ENCODE assay signal across 2 cellular contexts in the genomic region with DNA sequence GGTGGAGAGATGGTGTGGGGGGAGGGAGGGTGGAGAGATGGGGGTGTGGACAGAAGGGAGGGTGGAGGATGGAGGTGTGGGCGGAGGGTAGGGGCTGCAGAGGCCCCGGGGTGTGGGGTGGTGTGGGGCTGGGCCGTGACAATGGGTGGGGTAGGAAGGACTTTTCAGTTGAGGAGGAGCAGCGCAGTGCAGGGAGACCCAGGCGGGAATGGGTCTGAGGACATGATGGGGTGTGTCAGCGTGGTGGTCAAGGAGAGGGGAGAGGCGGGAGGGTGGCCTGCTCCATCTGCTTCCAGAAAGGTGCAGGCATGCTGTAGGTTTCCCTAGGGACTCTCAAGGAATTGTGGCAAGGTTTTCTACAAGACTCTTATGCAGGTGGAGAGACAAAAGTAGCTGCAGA.
TF ChIP-seq lines count a peak whose summit lies in the region.

No MANE protein-coding gene starts in this region.

TF ChIP-seq in HepG2, 621 proteins besides CTCF, POLR2A, EP300 and RAD21:
- TF ChIP-seq MIER3 (CRISPR knock-in tag; IDR thresholded peaks at IDR 0.05; ENCODE audit: borderline replicate concordance): no peak
- TF ChIP-seq THAP11 (CRISPR knock-in tag; IDR thresholded peaks at IDR 0.05): no peak
- no peak for TF ChIP-seq FOXA1 (IDR thresholded peaks at IDR 0.05)
- no peak for TF ChIP-seq FOXA1 (CRISPR knock-in tag; IDR thresholded peaks at IDR 0.05)
- TF ChIP-seq MTF1 (CRISPR knock-in tag; IDR thresholded peaks at IDR 0.05): no peak
- TF ChIP-seq BRD4 (CRISPR knock-in tag; IDR thresholded peaks at IDR 0.05): no peak
- no peak for TF ChIP-seq ZSCAN29 (CRISPR knock-in tag; conservative IDR thresholded peaks at IDR 0.05)
- no peak for TF ChIP-seq PTBP1 (IDR thresholded peaks at IDR 0.05; ENCODE audit: low read depth, low read length, poor library complexity, severe bottlenecking)
- no peak for TF ChIP-seq ZNF776 (CRISPR knock-in tag; IDR thresholded peaks at IDR 0.05)
- TF ChIP-seq, protein P1, sequence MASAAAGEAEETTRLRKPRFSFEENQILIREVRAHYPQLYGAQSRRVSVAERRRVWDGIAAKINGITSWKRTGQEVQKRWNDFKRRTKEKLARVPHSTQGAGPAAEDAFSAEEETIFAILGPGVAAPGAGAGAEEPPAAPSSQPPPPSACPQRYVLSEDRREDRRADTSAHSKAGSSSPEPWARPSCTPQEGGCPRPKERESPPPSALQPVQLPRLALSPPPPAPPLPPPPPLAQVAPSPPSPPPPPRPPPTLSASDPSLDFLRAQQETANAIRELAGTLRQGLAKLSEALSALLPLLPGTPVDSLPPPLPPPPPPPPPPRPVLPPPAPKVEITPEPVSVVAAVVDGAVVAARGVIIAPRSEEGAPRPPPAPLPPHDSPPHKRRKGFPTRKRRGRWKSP (CRISPR knock-in tag; IDR thresholded peaks at IDR 0.05): no peak
- TF ChIP-seq, protein P2, sequence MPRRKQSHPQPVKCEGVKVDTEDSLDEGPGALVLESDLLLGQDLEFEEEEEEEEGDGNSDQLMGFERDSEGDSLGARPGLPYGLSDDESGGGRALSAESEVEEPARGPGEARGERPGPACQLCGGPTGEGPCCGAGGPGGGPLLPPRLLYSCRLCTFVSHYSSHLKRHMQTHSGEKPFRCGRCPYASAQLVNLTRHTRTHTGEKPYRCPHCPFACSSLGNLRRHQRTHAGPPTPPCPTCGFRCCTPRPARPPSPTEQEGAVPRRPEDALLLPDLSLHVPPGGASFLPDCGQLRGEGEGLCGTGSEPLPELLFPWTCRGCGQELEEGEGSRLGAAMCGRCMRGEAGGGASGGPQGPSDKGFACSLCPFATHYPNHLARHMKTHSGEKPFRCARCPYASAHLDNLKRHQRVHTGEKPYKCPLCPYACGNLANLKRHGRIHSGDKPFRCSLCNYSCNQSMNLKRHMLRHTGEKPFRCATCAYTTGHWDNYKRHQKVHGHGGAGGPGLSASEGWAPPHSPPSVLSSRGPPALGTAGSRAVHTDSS (CRISPR knock-in tag; conservative IDR thresholded peaks at IDR 0.05): no peak
- no peak for TF ChIP-seq ZNF501 (CRISPR knock-in tag; IDR thresholded peaks at IDR 0.05)
- TF ChIP-seq, protein P3, sequence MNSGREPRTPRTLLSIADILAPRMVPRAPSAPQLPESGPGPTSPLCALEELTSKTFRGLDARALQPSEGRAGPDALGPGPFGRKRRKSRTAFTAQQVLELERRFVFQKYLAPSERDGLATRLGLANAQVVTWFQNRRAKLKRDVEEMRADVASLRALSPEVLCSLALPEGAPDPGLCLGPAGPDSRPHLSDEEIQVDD (CRISPR knock-in tag; IDR thresholded peaks at IDR 0.05; ENCODE audit: borderline replicate concordance): no peak
- TF ChIP-seq, protein P4, sequence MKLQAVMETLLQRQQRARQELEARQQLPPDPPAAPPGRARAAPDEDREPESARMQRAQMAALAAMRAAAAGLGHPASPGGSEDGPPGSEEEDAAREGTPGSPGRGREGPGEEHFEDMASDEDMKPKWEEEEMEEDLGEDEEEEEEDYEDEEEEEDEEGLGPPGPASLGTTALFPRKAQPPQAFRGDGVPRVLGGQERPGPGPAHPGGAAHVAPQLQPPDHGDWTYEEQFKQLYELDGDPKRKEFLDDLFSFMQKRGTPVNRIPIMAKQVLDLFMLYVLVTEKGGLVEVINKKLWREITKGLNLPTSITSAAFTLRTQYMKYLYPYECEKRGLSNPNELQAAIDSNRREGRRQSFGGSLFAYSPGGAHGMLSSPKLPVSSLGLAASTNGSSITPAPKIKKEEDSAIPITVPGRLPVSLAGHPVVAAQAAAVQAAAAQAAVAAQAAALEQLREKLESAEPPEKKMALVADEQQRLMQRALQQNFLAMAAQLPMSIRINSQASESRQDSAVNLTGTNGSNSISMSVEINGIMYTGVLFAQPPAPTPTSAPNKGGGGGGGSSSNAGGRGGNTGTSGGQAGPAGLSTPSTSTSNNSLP (IDR thresholded peaks at IDR 0.05; ENCODE audit: low read depth, low read length): no peak
- no peak for TF ChIP-seq ZNF180 (CRISPR knock-in tag; IDR thresholded peaks at IDR 0.05; ENCODE audit: borderline replicate concordance, low read depth)
- TF ChIP-seq TCF7 (IDR thresholded peaks at IDR 0.05; ENCODE audit: low read depth): no peak
- TF ChIP-seq FOXK1 (CRISPR knock-in tag; IDR thresholded peaks at IDR 0.05; ENCODE audit: borderline replicate concordance, low read depth): no peak

TF ChIP-seq in IMR-90, 13 proteins besides CTCF, POLR2A, EP300 and RAD21:
- no peak for TF ChIP-seq BHLHE40 (IDR thresholded peaks at IDR 0.05; ENCODE audit: low read depth, low read length)
- TF ChIP-seq, protein P5, sequence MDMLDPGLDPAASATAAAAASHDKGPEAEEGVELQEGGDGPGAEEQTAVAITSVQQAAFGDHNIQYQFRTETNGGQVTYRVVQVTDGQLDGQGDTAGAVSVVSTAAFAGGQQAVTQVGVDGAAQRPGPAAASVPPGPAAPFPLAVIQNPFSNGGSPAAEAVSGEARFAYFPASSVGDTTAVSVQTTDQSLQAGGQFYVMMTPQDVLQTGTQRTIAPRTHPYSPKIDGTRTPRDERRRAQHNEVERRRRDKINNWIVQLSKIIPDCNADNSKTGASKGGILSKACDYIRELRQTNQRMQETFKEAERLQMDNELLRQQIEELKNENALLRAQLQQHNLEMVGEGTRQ (IDR thresholded peaks at IDR 0.05; ENCODE audit: low read depth, low read length): no peak
- TF ChIP-seq FOS (IDR thresholded peaks at IDR 0.05; ENCODE audit: low read depth, low read length): no peak
- TF ChIP-seq, protein P6, sequence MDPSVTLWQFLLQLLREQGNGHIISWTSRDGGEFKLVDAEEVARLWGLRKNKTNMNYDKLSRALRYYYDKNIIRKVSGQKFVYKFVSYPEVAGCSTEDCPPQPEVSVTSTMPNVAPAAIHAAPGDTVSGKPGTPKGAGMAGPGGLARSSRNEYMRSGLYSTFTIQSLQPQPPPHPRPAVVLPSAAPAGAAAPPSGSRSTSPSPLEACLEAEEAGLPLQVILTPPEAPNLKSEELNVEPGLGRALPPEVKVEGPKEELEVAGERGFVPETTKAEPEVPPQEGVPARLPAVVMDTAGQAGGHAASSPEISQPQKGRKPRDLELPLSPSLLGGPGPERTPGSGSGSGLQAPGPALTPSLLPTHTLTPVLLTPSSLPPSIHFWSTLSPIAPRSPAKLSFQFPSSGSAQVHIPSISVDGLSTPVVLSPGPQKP (IDR thresholded peaks at IDR 0.05; ENCODE audit: borderline replicate concordance, low read depth, low read length): no peak
- no peak for TF ChIP-seq MXI1 (IDR thresholded peaks at IDR 0.05; ENCODE audit: borderline replicate concordance, low read depth, low read length)
- no peak for TF ChIP-seq NFE2L2 (IDR thresholded peaks at IDR 0.05; ENCODE audit: low read depth, low read length)
- TF ChIP-seq SMC3 (IDR thresholded peaks at IDR 0.05; ENCODE audit: low read depth, low read length): no peak
- no peak for TF ChIP-seq MAFK (IDR thresholded peaks at IDR 0.05; ENCODE audit: low read depth, low read length)
- TF ChIP-seq MAZ (IDR thresholded peaks at IDR 0.05; ENCODE audit: borderline replicate concordance, low read depth, low read length): no peak
- TF ChIP-seq CHD1 (IDR thresholded peaks at IDR 0.05; ENCODE audit: low read depth, low read length): no peak
- no peak for TF ChIP-seq RCOR1 (IDR thresholded peaks at IDR 0.05; ENCODE audit: insufficient replicate concordance, low read length)
- TF ChIP-seq RFX5 (IDR thresholded peaks at IDR 0.05; ENCODE audit: low read depth, low read length): no peak
- TF ChIP-seq CEBPB (IDR thresholded peaks at IDR 0.05; ENCODE audit: low read depth, low read length): no peak
